In the genomic region with DNA sequence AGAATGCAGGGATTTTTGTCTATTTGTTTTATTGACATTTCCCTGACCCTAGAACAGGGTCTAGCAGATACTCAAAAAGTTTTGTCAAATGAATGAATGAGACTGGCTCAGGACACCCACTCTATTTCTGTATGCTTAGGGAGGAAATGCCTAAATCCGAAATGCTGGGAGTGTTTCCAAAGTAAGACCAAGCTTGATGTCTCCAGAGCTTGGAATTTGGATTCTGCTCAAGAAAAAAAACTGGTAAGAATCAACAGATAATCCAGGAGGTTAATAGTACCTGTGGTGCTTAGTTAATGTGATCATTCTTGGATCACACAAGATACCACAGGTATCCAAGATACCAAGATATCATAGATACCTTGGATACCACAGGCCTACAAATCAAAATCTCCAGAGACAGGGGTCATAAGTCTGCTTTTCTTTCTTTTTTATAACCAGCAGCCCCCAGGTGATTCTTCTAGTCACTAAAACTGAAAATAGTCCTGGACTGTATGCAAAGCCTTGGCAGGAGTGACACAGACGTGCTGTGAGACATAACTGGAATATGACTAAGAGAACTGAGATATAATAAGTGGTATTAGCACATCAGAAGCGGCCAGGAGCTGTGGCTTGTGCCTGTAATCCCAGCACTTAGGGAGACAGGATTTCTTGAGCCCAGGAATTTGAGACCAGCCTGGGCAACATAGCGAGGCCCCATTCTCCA, we compare ENCODE assay signal across 10 cellular contexts. TPM values are rescaled to one million over a fixed set of nuclear protein-coding genes. Genes with fewer than 3 reads are reported as not detected.
DNase-seq lines count a peak whose midpoint lies in the region; ATAC-seq and TF ChIP-seq lines count a peak whose summit lies in the region.
"Had no signal": no experiment of that assay in that cellular context is flagged by ENCODE, and none has a peak within 500 bp of the region (broad histone marks: within the 10 kb centered on the region; RNA-seq: fewer than 3 reads in every experiment).

No MANE protein-coding gene starts in this region.

- H3K9ac ChIP-seq in OCI-LY3 (ENCODE audit: low read length): no peak overlapping the region

- no peaks in the 10 kb centered on the region for H4K20me1 ChIP-seq in OCI-LY3 (ENCODE audit: insufficient read depth, low read length)

- no peaks in the 10 kb centered on the region for H3K27me3 ChIP-seq in OCI-LY3 (ENCODE audit: low read depth, low read length)
- no peaks in the 10 kb centered on the region for H3K27me3 ChIP-seq in Peyer's patch

- no peak overlapping the region for H2AFZ ChIP-seq in OCI-LY3 (ENCODE audit: low read depth, low read length)

- H3K4me2 ChIP-seq in OCI-LY3 (ENCODE audit: low read length): peak overlapping the region; percentile 57

- no peaks in the 10 kb centered on the region for H3K79me2 ChIP-seq in OCI-LY3 (ENCODE audit: low read length)

- TF ChIP-seq CTCF in OCI-LY3 (IDR thresholded peaks at IDR 0.05; ENCODE audit: low read depth, low read length) (no peak), Peyer's patch (IDR thresholded peaks at IDR 0.05) (no peak)

- H3K27ac ChIP-seq in OCI-LY3 (ENCODE audit: low read length): no peak overlapping the region
- peak overlapping the region in 1 of 4 donors; percentile 6 for H3K27ac ChIP-seq in Peyer's patch
- H3K27ac ChIP-seq: VCaP had no signal

- peak; percentile 49 for DNase-seq in stimulated activated CD4-positive, alpha-beta T cell treated with anti-CD3 and anti-CD28 coated beads, Interleukin-15, amount 100 ng/mL, for 24 hours
- no peak for DNase-seq in stimulated activated CD4-positive, alpha-beta T cell treated with anti-CD3 and anti-CD28 coated beads, Interleukin-4, amount 100 ng/mL, for 4 hours
- DNase-seq in Right ventricle myocardium superior: peak; percentile 61
- DNase-seq in Peyer's patch: no peak
- DNase-seq in activated effector memory CD4-positive, alpha-beta T cell treated with anti-CD3 and anti-CD28 coated beads, Interleukin-2, amount 50 U/mL, for 16 hours: no peak
- DNase-seq in GF-D8 (lab: John Stamatoyannopoulos, UW): no peak
- DNase-seq: foreskin melanocyte had no signal

- H3K36me3 ChIP-seq in OCI-LY3 (replicated peaks; ENCODE audit: low read depth, low read length) (no peaks in the 10 kb centered on the region), Peyer's patch (no peaks in the 10 kb centered on the region)

- intact Hi-C loops in Right ventricle myocardium superior (cut with DNase I): no loop called here

- H3K4me1 ChIP-seq in OCI-LY3 (ENCODE audit: low read length): peaks cover 18% of the 10 kb centered on the region
- peaks cover 0 to 13% (median 0%) of the 10 kb centered on the region in 4 donors for H3K4me1 ChIP-seq in Peyer's patch

- peak; percentile 95 for ATAC-seq in Right ventricle myocardium superior (ENCODE audit: poor library complexity)
- no peak for ATAC-seq in HG03097 (IDR thresholded peaks at IDR 0.05; ENCODE audit: low FRiP score, unreplicated experiment)

- H3K9me3 ChIP-seq in OCI-LY3 (ENCODE audit: insufficient read depth, low read length) (no peaks in the 10 kb centered on the region), Peyer's patch (no peaks in the 10 kb centered on the region)

- H3K4me3 ChIP-seq in OCI-LY3 (ENCODE audit: low read length) (no peak overlapping the region), Peyer's patch (no peak overlapping the region)

- TF ChIP-seq POLR2A in Peyer's patch (IDR thresholded peaks at IDR 0.05): no peak

RNA-seq across cellular contexts. Expression of gene SP3, which starts 39.9 kb away (rescaled TPM):
- total RNA-seq in Right ventricle myocardium superior (35.3 TPM), Peyer's patch (100 to 1,000 TPM in 1 of 4 donors, 10 to 100 TPM in 3; 57.1 to 106 (median 86.3) TPM)

Comparison
In these comparisons a context has a peak if more than half of its experiments do, and no peak if none do; other contexts are left out.
1. DNase-seq: peak in stimulated activated CD4-positive, alpha-beta T cell treated with anti-CD3 and anti-CD28 coated beads, Interleukin-15, amount 100 ng/mL, for 24 hours (single experiment) and Right ventricle myocardium superior (single experiment); none in stimulated activated CD4-positive, alpha-beta T cell treated with anti-CD3 and anti-CD28 coated beads, Interleukin-4, amount 100 ng/mL, for 4 hours (0 of 2), Peyer's patch (0 of 3), activated effector memory CD4-positive, alpha-beta T cell treated with anti-CD3 and anti-CD28 coated beads, Interleukin-2, amount 50 U/mL, for 16 hours (single experiment) and GF-D8 (single experiment).